8 cellular contexts compared by ENCODE assay signal in genomic region chr4:73308286-73308685, GRCh38. TPM values are rescaled to one million over a fixed set of nuclear protein-coding genes. Genes with fewer than 3 reads are reported as not detected.
DNase-seq lines count a peak whose midpoint lies in the region; ATAC-seq and TF ChIP-seq lines count a peak whose summit lies in the region.

No MANE protein-coding gene starts in this region.

- H3K27me3 ChIP-seq in suprapubic skin, result no peaks in the 10 kb centered on the region

- TF ChIP-seq CTCF in suprapubic skin (IDR thresholded peaks at IDR 0.05), result no peak

- no peak overlapping the region for H3K27ac ChIP-seq in suprapubic skin

- ATAC-seq in HG02870 (IDR thresholded peaks at IDR 0.05; ENCODE audit: unreplicated experiment), result peak; percentile 78
- ATAC-seq in activated CD4-positive, CD25-positive, alpha-beta regulatory T cell treated with anti-CD3 and anti-CD28 coated beads, Interleukin-2, amount 50 U/mL, for 24 hours, result no peak
- no peak for ATAC-seq in GM19467 (IDR thresholded peaks at IDR 0.05; ENCODE audit: unreplicated experiment)

- H3K36me3 ChIP-seq in suprapubic skin, result no peaks in the 10 kb centered on the region

- peak; percentile 39 for DNase-seq in DMS53 (lab: John Stamatoyannopoulos, UW)
- DNase-seq in SHP77 treated with DMSO at 0.1 percent for 48 hours (lab: John Stamatoyannopoulos, UW), result peak; percentile 18
- peak; percentile 68 for DNase-seq in inferior parietal cortex (ENCODE audit: extremely low spot score)
- no peak for DNase-seq in suprapubic skin (ENCODE audit: low spot score in 2 of 2)
- no peak for DNase-seq in stimulated activated naive CD4-positive, alpha-beta T cell treated with Interleukin-2 at 50 U/mL for 16 hours (lab: John Stamatoyannopoulos, UW)

- no peaks in the 10 kb centered on the region for H3K4me1 ChIP-seq in suprapubic skin

- no peaks in the 10 kb centered on the region for H3K9me3 ChIP-seq in suprapubic skin

- no peak overlapping the region for H3K4me3 ChIP-seq in suprapubic skin

- 82% methylated on average over 3 of the region's 3 CpGs for WGBS in suprapubic skin

- TF ChIP-seq POLR2A in suprapubic skin (IDR thresholded peaks at IDR 0.05), result no peak

- TF ChIP-seq EP300 in suprapubic skin (IDR thresholded peaks at IDR 0.05), result no peak

RNA-seq across cellular contexts. Expression of gene ANKRD17, which starts 49.7 kb away (rescaled TPM):
- 10 to 100 TPM; 68.2 to 80.2 (median 71.1) TPM for total RNA-seq in suprapubic skin

Comparison
In these comparisons a context has a peak if more than half of its experiments do, and no peak if none do; other contexts are left out.
1. DNase-seq: peak in DMS53 (single experiment), SHP77 treated with DMSO at 0.1 percent for 48 hours (single experiment) and inferior parietal cortex (single experiment); none in suprapubic skin (0 of 2) and stimulated activated naive CD4-positive, alpha-beta T cell treated with Interleukin-2 at 50 U/mL for 16 hours (single experiment).